In genomic region chr12:109820921-109821381, GRCh38 we compare ENCODE assay signal across 14 cellular contexts. TPM values are rescaled to one million over a fixed set of nuclear protein-coding genes. Genes with fewer than 3 reads are reported as not detected.
A peak's percentile ranks its signal among the peaks of the same experiment; 100 is the strongest.
DNase-seq lines count a peak whose midpoint lies in the region; ATAC-seq, FAIRE-seq and TF ChIP-seq lines count a peak whose summit lies in the region.
"Had no signal": no experiment of that assay in that cellular context is flagged by ENCODE, and none has a peak within 500 bp of the region (broad histone marks: within the 10 kb centered on the region; RNA-seq: fewer than 3 reads in every experiment).

No MANE protein-coding gene starts in this region.

- no peak overlapping the region for H3K4me2 ChIP-seq in HepG2 (ENCODE audit: low read depth, low read length)

- H3K27me3 ChIP-seq in HepG2 (ENCODE audit: control insufficient read depth in 1 of 2, insufficient read depth in 2 of 2, low read length in 2 of 2): no peaks in the 10 kb centered on the region
- no peaks in the 10 kb centered on the region for H3K27me3 ChIP-seq in right lobe of liver
- H3K27me3 ChIP-seq in testis: no peaks in the 10 kb centered on the region
- H3K27me3 ChIP-seq: ovary had no signal

- H3K4me1 Mint-ChIP-seq in mesothelial cell of epicardium: peaks cover 11% of the 10 kb centered on the region
- H3K4me1 Mint-ChIP-seq: activated naive CD4-positive, alpha-beta T cell treated with anti-CD3 and anti-CD28 coated beads, Interleukin-2, amount 10 ng/mL, durations not matched to agents 7 days and 5 days had no signal

- TF ChIP-seq RAD21 in HepG2 (CRISPR knock-in tag; IDR thresholded peaks at IDR 0.05): no peak

- no peaks in the 10 kb centered on the region for H3K9me3 ChIP-seq in HepG2 (ENCODE audit: low read length)
- no peaks in the 10 kb centered on the region for H3K9me3 ChIP-seq in right lobe of liver
- no peaks in the 10 kb centered on the region for H3K9me3 ChIP-seq in testis
- H3K9me3 ChIP-seq: mucosa of descending colon, ovary had no signal

- CTCF ChIA-PET in HepG2 (lab: Yijun Ruan, JAX; ENCODE audit: low intra/inter-chr PET ratio, low total read pairs): no interaction called here

- H3K4me3 ChIP-seq in HepG2 (replicated peaks in 1 of 3; ENCODE audit: insufficient read depth in 1 of 3, low read depth in 2 of 3, low read length in 3 of 3) (no peak overlapping the region; a peak in 1 of 6 replicates), right lobe of liver (no peak overlapping the region), testis (no peak overlapping the region)
- H3K4me3 ChIP-seq: mucosa of descending colon, ovary, SK-N-MC had no signal

- no peak overlapping the region for H3K27ac Mint-ChIP-seq in mesothelial cell of epicardium
- H3K27ac Mint-ChIP-seq: activated naive CD4-positive, alpha-beta T cell treated with anti-CD3 and anti-CD28 coated beads, Interleukin-2, amount 10 ng/mL, durations not matched to agents 7 days and 5 days had no signal

- TF ChIP-seq POLR2A in HepG2 (IDR thresholded peaks at IDR 0.05; ENCODE audit: insufficient read depth in 1 of 2, low read depth in 2 of 2, low read length in 2 of 2) (no peak), right lobe of liver (IDR thresholded peaks at IDR 0.05) (no peak), testis (IDR thresholded peaks at IDR 0.05) (no peak)

- H3K27me3 Mint-ChIP-seq in mesothelial cell of epicardium (ENCODE audit: low read depth): no peaks in the 10 kb centered on the region

- no peaks in the 10 kb centered on the region for H3K36me3 ChIP-seq in HepG2 (replicated peaks in 1 of 2; ENCODE audit: control insufficient read depth in 1 of 2, insufficient read depth in 2 of 2, low read length in 2 of 2)
- H3K36me3 ChIP-seq in right lobe of liver: no peaks in the 10 kb centered on the region
- H3K36me3 ChIP-seq in testis (ENCODE audit: low read depth, missing control alignments): no peaks in the 10 kb centered on the region
- H3K36me3 ChIP-seq: ovary had no signal

- H3K4me3 Mint-ChIP-seq in mesothelial cell of epicardium: no peak overlapping the region
- H3K4me3 Mint-ChIP-seq: activated naive CD4-positive, alpha-beta T cell treated with anti-CD3 and anti-CD28 coated beads, Interleukin-2, amount 10 ng/mL, durations not matched to agents 7 days and 5 days had no signal

- in situ Hi-C loops in HepG2 (cut with HindIII; ENCODE audit: extremely low pct_ligation_motif_present, low pct_unique_long_range_greater_than_20kb): no loop called here

- no peaks in the 10 kb centered on the region for H3K36me3 Mint-ChIP-seq in mesothelial cell of epicardium
- H3K36me3 Mint-ChIP-seq: activated naive CD4-positive, alpha-beta T cell treated with anti-CD3 and anti-CD28 coated beads, Interleukin-2, amount 10 ng/mL, durations not matched to agents 7 days and 5 days had no signal

- H3K27ac ChIP-seq in HepG2 (ENCODE audit: extremely low read length, insufficient read depth, low read length): no peak overlapping the region
- no peak overlapping the region for H3K27ac ChIP-seq in right lobe of liver
- H3K27ac ChIP-seq in testis: no peak overlapping the region
- H3K27ac ChIP-seq: ovary, SK-N-MC had no signal

- no peak for FAIRE-seq in HepG2 (lab: Jason Lieb, UNC)
- FAIRE-seq: endometrium, kidney had no signal

- ATAC-seq in HepG2 (no peak), right lobe of liver (no peak), HG02623 (IDR thresholded peaks at IDR 0.05; ENCODE audit: unreplicated experiment) (no peak), HG03095 (IDR thresholded peaks at IDR 0.05; ENCODE audit: unreplicated experiment) (no peak)
- ATAC-seq: mucosa of descending colon had no signal

- no peak for DNase-seq in HepG2 (ENCODE audit: low spot score)
- DNase-seq in right lobe of liver: no peak
- DNase-seq in NCI-H446 (lab: John Stamatoyannopoulos, UW): peak; percentile 90 to 93
- DNase-seq in cerebellar cortex (ENCODE audit: low spot score): peak; percentile 88
- DNase-seq in testis: no peak
- DNase-seq in mesothelial cell of epicardium (ENCODE audit: low spot score in 2 of 2, unreplicated experiment in 2 of 2): no peak
- DNase-seq: activated naive CD4-positive, alpha-beta T cell treated with anti-CD3 and anti-CD28 coated beads, Interleukin-2, amount 10 ng/mL, durations not matched to agents 7 days and 5 days; kidney; mucosa of descending colon; ovary had no signal

- WGBS in HepG2 (ENCODE audit: low lambda C conversion rate): 63% methylated on average over 13 of the region's 13 CpGs
- 51% methylated on average over 3 of the region's 13 CpGs for WGBS in right lobe of liver (ENCODE audit: insufficient coverage, low coverage, low lambda C conversion rate, missing lambda C conversion rate)
- 83 to 84% methylated on average over 11 to 13 of the region's 13 CpGs for WGBS in testis, 2 donors

- H4K20me1 ChIP-seq in HepG2 (ENCODE audit: insufficient read depth, low read length): no peaks in the 10 kb centered on the region

- no peaks in the 10 kb centered on the region for H3K79me2 ChIP-seq in HepG2 (ENCODE audit: insufficient read depth, low read length)

- TF ChIP-seq EP300 in HepG2 (IDR thresholded peaks at IDR 0.05; ENCODE audit: low read depth in 2 of 2, low read length in 2 of 2) (no peak), HepG2 (CRISPR knock-in tag; IDR thresholded peaks at IDR 0.05; ENCODE audit: borderline replicate concordance) (no peak)

- POLR2A ChIA-PET in HepG2 (lab: Yijun Ruan, JAX): no interaction called here

- no peaks in the 10 kb centered on the region for H3K9me3 Mint-ChIP-seq in mesothelial cell of epicardium
- H3K9me3 Mint-ChIP-seq: activated naive CD4-positive, alpha-beta T cell treated with anti-CD3 and anti-CD28 coated beads, Interleukin-2, amount 10 ng/mL, durations not matched to agents 7 days and 5 days had no signal

- H2AFZ ChIP-seq in HepG2 (ENCODE audit: low read length): no peak overlapping the region

- TF ChIP-seq CTCF in HepG2 (CRISPR knock-in tag; IDR thresholded peaks at IDR 0.05) (no peak), right lobe of liver (IDR thresholded peaks at IDR 0.05) (no peak), testis (IDR thresholded peaks at IDR 0.05) (no peak), mesothelial cell of epicardium (IDR thresholded peaks at IDR 0.05; ENCODE audit: unreplicated experiment) (no peak)

- intact Hi-C loops in HepG2 (cut with micrococcal nuclease; ENCODE audit: unreplicated experiment) (no loop called here), right lobe of liver (cut with DNase I) (no loop called here), testis (cut with DNase I; ENCODE audit: low total_unique reads) (no loop called here)

- BruUV-seq in HepG2 (replicated peaks; lab: Mats Ljungman, UMichigan): no TSS peak

- peaks cover 80% of the 10 kb centered on the region for H3K4me1 ChIP-seq in HepG2 (ENCODE audit: insufficient read depth, low read length)
- peaks cover 0 to 19% (median 8%) of the 10 kb centered on the region in 4 donors for H3K4me1 ChIP-seq in right lobe of liver
- H3K4me1 ChIP-seq in testis: no peaks in the 10 kb centered on the region

- no peak overlapping the region for H3K9ac ChIP-seq in HepG2 (ENCODE audit: insufficient read depth, low read depth, low read length)

RNA-seq across cellular contexts. Expression of gene TRPV4, which starts 12.2 kb away (rescaled TPM):
- total RNA-seq in HepG2 (2016; rRNA removed; fragmentation: Illumina TruSeq; extraction: Trizol): 0.35 and 0.66 TPM in 2 replicates
- 0.20 and 0.35 TPM in 2 replicates for total RNA-seq in HepG2 (2016; cell fraction: cytosol; rRNA removed; fragmentation: Illumina TruSeq; extraction: Trizol; ENCODE audit: low read depth)
- 0.45 and 0.93 TPM in 2 replicates for total RNA-seq in HepG2 (2016; cell fraction: insoluble cytoplasmic fraction; rRNA removed; fragmentation: Illumina TruSeq; extraction: Trizol)
- 0.83 and 1.0 TPM in 2 replicates for total RNA-seq in HepG2 (2016; cell fraction: membrane; rRNA removed; fragmentation: Illumina TruSeq; extraction: Trizol)
- total RNA-seq in HepG2 (2016; cell fraction: nucleus; rRNA removed; fragmentation: Illumina TruSeq; extraction: Trizol): 0.75 and 1.1 TPM in 2 replicates
- 4.7 and 5.6 TPM in 2 replicates for polyA plus RNA-seq in HepG2 (2011; rRNA removed)
- polyA plus RNA-seq in HepG2 (2011; cell fraction: cytosol; rRNA removed): 3.1 and 4.5 TPM in 2 replicates
- 7.9 and 11.8 TPM in 2 replicates for polyA plus RNA-seq in HepG2 (2011; cell fraction: nucleus; rRNA removed)
- 0.68 and 1.3 TPM in 2 replicates for polyA plus RNA-seq in HepG2 (2012)
- 0.67 and 0.84 TPM in 2 replicates for polyA plus RNA-seq in HepG2 (2016; cell fraction: cytosol; fragmentation: Illumina TruSeq; extraction: Trizol; ENCODE audit: low read depth)
- 0.52 and 0.71 TPM in 2 replicates for polyA plus RNA-seq in HepG2 (2016; cell fraction: insoluble cytoplasmic fraction; fragmentation: Illumina TruSeq; extraction: Trizol; ENCODE audit: low read depth)
- polyA plus RNA-seq in HepG2 (2016; cell fraction: membrane; fragmentation: Illumina TruSeq; extraction: Trizol; ENCODE audit: low read depth): 1.1 and 1.2 TPM in 2 replicates
- polyA plus RNA-seq in HepG2 (2016; cell fraction: nucleus; fragmentation: Illumina TruSeq; extraction: Trizol; ENCODE audit: insufficient read depth, low read depth): 2.0 and 2.5 TPM in 2 replicates
- polyA minus RNA-seq in HepG2 (2011; rRNA and poly(A)+ RNA removed; ENCODE audit: low replicate concordance): 13.9 TPM in 1 of 2 replicates, not detected in the other
- polyA minus RNA-seq in HepG2 (2011; cell fraction: cytosol; rRNA and poly(A)+ RNA removed): 3.2 and 3.3 TPM in 2 replicates
- polyA minus RNA-seq in HepG2 (2011; cell fraction: nucleus; rRNA and poly(A)+ RNA removed): 4.0 and 4.6 TPM in 2 replicates
- 10 to 100 TPM in 1 of 6 experiments, 1 to 10 TPM in 5; 5.3 to 10.3 (median 6.7) TPM for total RNA-seq in right lobe of liver
- 1 to 10 TPM; 1.3 to 3.0 TPM for total RNA-seq in testis
- polyA plus RNA-seq in testis (ENCODE audit: insufficient read depth, low read depth, low replicate concordance): 2.2 TPM
- total RNA-seq in mesothelial cell of epicardium: 3.7 to 4.3 TPM (median 4.1 TPM) in 3 replicates

RNA-seq across cellular contexts. Expression of gene GLTP, which starts 59.4 kb away (rescaled TPM):
- total RNA-seq in HepG2 (2016; rRNA removed; fragmentation: Illumina TruSeq; extraction: Trizol): 12.9 and 13.0 TPM in 2 replicates
- total RNA-seq in HepG2 (2016; cell fraction: cytosol; rRNA removed; fragmentation: Illumina TruSeq; extraction: Trizol; ENCODE audit: low read depth): 14.4 and 15.2 TPM in 2 replicates
- total RNA-seq in HepG2 (2016; cell fraction: insoluble cytoplasmic fraction; rRNA removed; fragmentation: Illumina TruSeq; extraction: Trizol): 12.4 and 12.7 TPM in 2 replicates
- 34.8 and 35.0 TPM in 2 replicates for total RNA-seq in HepG2 (2016; cell fraction: membrane; rRNA removed; fragmentation: Illumina TruSeq; extraction: Trizol)
- 4.4 and 5.2 TPM in 2 replicates for total RNA-seq in HepG2 (2016; cell fraction: nucleus; rRNA removed; fragmentation: Illumina TruSeq; extraction: Trizol)
- polyA plus RNA-seq in HepG2 (2011; rRNA removed): 10.7 and 11.5 TPM in 2 replicates
- polyA plus RNA-seq in HepG2 (2011; cell fraction: cytosol; rRNA removed): 10.9 and 11.5 TPM in 2 replicates
- polyA plus RNA-seq in HepG2 (2011; cell fraction: nucleus; rRNA removed): 3.4 and 4.3 TPM in 2 replicates
- polyA plus RNA-seq in HepG2 (2012): 12.3 and 13.7 TPM in 2 replicates
- polyA plus RNA-seq in HepG2 (2016; cell fraction: cytosol; fragmentation: Illumina TruSeq; extraction: Trizol; ENCODE audit: low read depth): 20.7 and 21.8 TPM in 2 replicates
- polyA plus RNA-seq in HepG2 (2016; cell fraction: insoluble cytoplasmic fraction; fragmentation: Illumina TruSeq; extraction: Trizol; ENCODE audit: low read depth): 17.9 TPM in 2 replicates
- polyA plus RNA-seq in HepG2 (2016; cell fraction: membrane; fragmentation: Illumina TruSeq; extraction: Trizol; ENCODE audit: low read depth): 36.8 and 38.1 TPM in 2 replicates
- polyA plus RNA-seq in HepG2 (2016; cell fraction: nucleus; fragmentation: Illumina TruSeq; extraction: Trizol; ENCODE audit: insufficient read depth, low read depth): 10.2 and 10.4 TPM in 2 replicates
- polyA minus RNA-seq in HepG2 (2011; rRNA and poly(A)+ RNA removed; ENCODE audit: low replicate concordance): 25.4 and 50.4 TPM in 2 replicates
- 16.7 and 19.5 TPM in 2 replicates for polyA minus RNA-seq in HepG2 (2011; cell fraction: cytosol; rRNA and poly(A)+ RNA removed)
- polyA minus RNA-seq in HepG2 (2011; cell fraction: nucleus; rRNA and poly(A)+ RNA removed): 2.4 and 3.9 TPM in 2 replicates
- 10 to 100 TPM in 5 of 6 experiments, 1 to 10 TPM in 1; 9.8 to 20.8 (median 13.6) TPM for total RNA-seq in right lobe of liver
- total RNA-seq in testis: 10 to 100 TPM; 20.0 to 23.1 TPM
- polyA plus RNA-seq in testis (ENCODE audit: insufficient read depth, low read depth, low replicate concordance): 27.1 TPM
- 23.8 to 25.7 TPM (median 24.3 TPM) in 3 replicates for total RNA-seq in mesothelial cell of epicardium

Comparison
In these comparisons a context has a peak if more than half of its experiments do, and no peak if none do; other contexts are left out.
1. DNase-seq: peak in NCI-H446 (2 of 2) and cerebellar cortex (single experiment); none in HepG2 (single experiment), right lobe of liver (0 of 3), testis (single experiment) and mesothelial cell of epicardium (0 of 2).